In genomic region chr9:112037281-112038016, GRCh38 we compare ENCODE assay signal across 8 cellular contexts.
DNase-seq lines count a peak whose midpoint lies in the region; ATAC-seq and TF ChIP-seq lines count a peak whose summit lies in the region.

No MANE protein-coding gene starts in this region.

- H3K4me3 ChIP-seq in GM12865 (ENCODE audit: low read depth, low read length): peak overlapping the region; percentile 17; the same call in 1 of the 2 replicates
- H3K4me3 ChIP-seq in SK-N-SH (ENCODE audit: low read depth in 2 of 2, low read length in 1 of 2): no peak overlapping the region
- H3K4me3 ChIP-seq in adipocyte (ENCODE audit: low read length): no peak overlapping the region

- TF ChIP-seq EP300 in SK-N-SH (IDR thresholded peaks at IDR 0.05; ENCODE audit: borderline replicate concordance in 1 of 2, low read depth in 1 of 2, low read length in 1 of 2): peak; percentile 49 to 75

- H3K9ac ChIP-seq in SK-N-SH (no peak overlapping the region), adipocyte (ENCODE audit: low read length) (peak overlapping the region; percentile 9)

- DNase-seq in GM12865 (ENCODE audit: low read depth): peak; percentile 96
- DNase-seq in SK-N-SH: no peak
- peak; percentile 82 for DNase-seq in adipocyte (ENCODE audit: low read depth)
- peak; percentile 14 to 37 for DNase-seq in stimulated activated CD4-positive, alpha-beta T cell treated with anti-CD3 and anti-CD28 coated beads, Interleukin-15, amount 100 ng/mL, for 1 hour (ENCODE audit: low read depth in 1 of 2, low spot score in 1 of 2)
- DNase-seq in NCI-H1105 (lab: John Stamatoyannopoulos, UW): no peak

- H3K4me2 ChIP-seq in SK-N-SH: no peak overlapping the region

- H4K20me1 ChIP-seq in SK-N-SH (ENCODE audit: insufficient read depth): no peaks in the 10 kb centered on the region

- CTCF ChIA-PET in SK-N-SH (lab: Yijun Ruan, JAX): interaction anchor here (1.1 kb wide), 1 partner anchor 8 kb away, joined by 3 read pairs; no protein-coding TSS in a partner anchor

- H3F3A ChIP-seq in SK-N-SH (replicated peaks; ENCODE audit: insufficient read depth): peaks cover 28% of the 10 kb centered on the region

- peak; percentile 35 for ATAC-seq in HG02763 (IDR thresholded peaks at IDR 0.05; ENCODE audit: unreplicated experiment)
- ATAC-seq in HG03045 (IDR thresholded peaks at IDR 0.05; ENCODE audit: unreplicated experiment): no peak
- ATAC-seq in GM19395 (IDR thresholded peaks at IDR 0.05; ENCODE audit: unreplicated experiment): no peak

- POLR2A ChIA-PET in SK-N-SH (lab: Yijun Ruan, JAX): no interaction called here

- no peaks in the 10 kb centered on the region for H3K9me2 ChIP-seq in SK-N-SH

- no peak for TF ChIP-seq RAD21 in SK-N-SH (IDR thresholded peaks at IDR 0.05; ENCODE audit: low read length)

- H3K27me3 ChIP-seq in SK-N-SH (ENCODE audit: insufficient read depth) (no peaks in the 10 kb centered on the region), adipocyte (replicated peaks; ENCODE audit: control insufficient read depth, insufficient read depth, low read length) (no peaks in the 10 kb centered on the region)

- WGBS in SK-N-SH (ENCODE audit: low lambda C conversion rate): 92% methylated on average over 2 of the region's 2 CpGs

- H3K79me2 ChIP-seq in SK-N-SH (ENCODE audit: insufficient read depth): no peaks in the 10 kb centered on the region

- H3K9me3 ChIP-seq in SK-N-SH: no peaks in the 10 kb centered on the region
- no peaks in the 10 kb centered on the region for H3K9me3 ChIP-seq in adipocyte (ENCODE audit: control insufficient read depth, low read length)

- TF ChIP-seq CTCF in GM12865 (IDR thresholded peaks at IDR 0.05; ENCODE audit: insufficient read depth, low read depth, low read length, missing control alignments): no peak
- TF ChIP-seq CTCF in SK-N-SH (IDR thresholded peaks at IDR 0.05): no peak

- no peak overlapping the region for H2AFZ ChIP-seq in SK-N-SH (ENCODE audit: low read depth)

- H3K4me1 ChIP-seq in SK-N-SH (ENCODE audit: control insufficient read depth in 1 of 2, insufficient read depth in 2 of 2, low read depth in 1 of 2, low read length in 1 of 2): peaks cover 0 to 40% of the 10 kb centered on the region in 2 experiments
- H3K4me1 ChIP-seq in adipocyte (ENCODE audit: control insufficient read depth, insufficient read depth, low read length): peaks cover 30% of the 10 kb centered on the region

- H3K36me3 ChIP-seq in SK-N-SH (replicated peaks in 1 of 2; ENCODE audit: control insufficient read depth in 1 of 2, insufficient read depth in 2 of 2, low read length in 1 of 2): no peaks in the 10 kb centered on the region
- H3K36me3 ChIP-seq in adipocyte (ENCODE audit: control insufficient read depth, insufficient read depth, low read length, severe bottlenecking): peaks cover 3% of the 10 kb centered on the region

- H3K27ac ChIP-seq in SK-N-SH (ENCODE audit: low read depth in 2 of 2, low read length in 1 of 2): peak overlapping the region; percentile 13 to 70

TF ChIP-seq in SK-N-SH, 30 proteins besides CTCF, POLR2A, EP300 and RAD21:
- TF ChIP-seq JUND (IDR thresholded peaks at IDR 0.05): peak; percentile 45
- peak; percentile 66 for TF ChIP-seq TCF12 (IDR thresholded peaks at IDR 0.05)
- TF ChIP-seq TAF1 (IDR thresholded peaks at IDR 0.05; ENCODE audit: borderline replicate concordance, low read depth, low read length): no peak
- TF ChIP-seq PBX3 (IDR thresholded peaks at IDR 0.05): peak; percentile 76
- TF ChIP-seq USF1 (IDR thresholded peaks at IDR 0.05; ENCODE audit: borderline replicate concordance, low read depth): no peak
- TF ChIP-seq FOXM1 (IDR thresholded peaks at IDR 0.05; ENCODE audit: low read depth): no peak

Comparison
In these comparisons a context has a peak if more than half of its experiments do, and no peak if none do; other contexts are left out.
1. DNase-seq: peak in GM12865 (single experiment), adipocyte (single experiment) and stimulated activated CD4-positive, alpha-beta T cell treated with anti-CD3 and anti-CD28 coated beads, Interleukin-15, amount 100 ng/mL, for 1 hour (2 of 2); none in SK-N-SH (single experiment) and NCI-H1105 (single experiment).